27 cellular contexts compared by ENCODE assay signal in the genomic region with DNA sequence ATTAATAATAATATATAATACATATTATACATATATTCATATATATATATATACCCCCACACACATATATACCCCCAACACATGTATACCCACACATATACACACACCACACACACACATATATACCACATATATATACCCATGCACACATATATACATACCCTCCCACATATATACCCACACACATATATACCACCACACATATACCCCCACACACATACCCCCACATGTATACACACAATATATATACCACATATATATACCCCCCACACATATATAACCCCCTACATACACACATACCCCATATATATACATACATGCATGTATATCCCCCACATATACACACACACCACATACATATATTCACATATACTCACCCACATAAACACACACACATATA.
"Had no signal": no experiment of that assay in that cellular context is flagged by ENCODE, and none has a peak within 500 bp of the region (broad histone marks: within the 10 kb centered on the region; RNA-seq: fewer than 3 reads in every experiment).

No MANE protein-coding gene starts in this region.

- H3K9me3 Mint-ChIP-seq: naive thymus-derived CD8-positive, alpha-beta T cell; natural killer cell treated with Interleukin-12 subunit alpha and Interleukin-12 subunit beta and Interleukin-15 and Interleukin-18, amount 100 ng/mL, for 72 hours; nephron progenitor cell; neural crest cell; stimulated activated effector memory CD8-positive, alpha-beta T cell treated with anti-CD3 and anti-CD28 coated beads, Interleukin-12 subunit alpha, Interleukin-12 subunit beta, amount 100 ng/mL, for 72 hours; stimulated activated naive B cell treated with anti-CD40 and anti-IgM and Interleukin-4, amounts not matched to agents 10 μg/mL and 1 μg/mL and 100 μg/mL, for 72 hours had no signal

- ATAC-seq: naive thymus-derived CD8-positive, alpha-beta T cell; pancreas; right lobe of liver; stimulated activated effector memory CD8-positive, alpha-beta T cell treated with anti-CD3 and anti-CD28 coated beads, Interleukin-12 subunit alpha, Interleukin-12 subunit beta, amount 100 ng/mL, for 72 hours; stimulated activated naive B cell treated with anti-CD40 and anti-IgM and Interleukin-4, amounts not matched to agents 10 μg/mL and 1 μg/mL and 100 μg/mL, for 72 hours had no signal

- H3K27ac ChIP-seq: neutrophil, pancreas, prostate gland, right atrium auricular region, right lobe of liver, sigmoid colon, stomach, thoracic aorta, thyroid gland, tibial nerve, upper lobe of left lung, vagina had no signal

- H3K36me3 Mint-ChIP-seq: natural killer cell treated with Interleukin-12 subunit alpha and Interleukin-12 subunit beta and Interleukin-15 and Interleukin-18, amount 100 ng/mL, for 72 hours had no signal

- H3K27ac Mint-ChIP-seq: naive thymus-derived CD8-positive, alpha-beta T cell; natural killer cell treated with Interleukin-12 subunit alpha and Interleukin-12 subunit beta and Interleukin-15 and Interleukin-18, amount 100 ng/mL, for 72 hours; nephron progenitor cell; stimulated activated naive B cell treated with anti-CD40 and anti-IgM and Interleukin-4, amounts not matched to agents 10 μg/mL and 1 μg/mL and 100 μg/mL, for 72 hours had no signal

- H3K4me3 Mint-ChIP-seq: naive thymus-derived CD8-positive, alpha-beta T cell; natural killer cell treated with Interleukin-12 subunit alpha and Interleukin-12 subunit beta and Interleukin-15 and Interleukin-18, amount 100 ng/mL, for 72 hours; nephron progenitor cell; neural crest cell; stimulated activated effector memory CD8-positive, alpha-beta T cell treated with anti-CD3 and anti-CD28 coated beads, Interleukin-12 subunit alpha, Interleukin-12 subunit beta, amount 100 ng/mL, for 72 hours; stimulated activated naive B cell treated with anti-CD40 and anti-IgM and Interleukin-4, amounts not matched to agents 10 μg/mL and 1 μg/mL and 100 μg/mL, for 72 hours had no signal

- H3K27me3 Mint-ChIP-seq: naive thymus-derived CD8-positive, alpha-beta T cell; natural killer cell treated with Interleukin-12 subunit alpha and Interleukin-12 subunit beta and Interleukin-15 and Interleukin-18, amount 100 ng/mL, for 72 hours; stimulated activated naive B cell treated with anti-CD40 and anti-IgM and Interleukin-4, amounts not matched to agents 10 μg/mL and 1 μg/mL and 100 μg/mL, for 72 hours had no signal

- H3K4me1 Mint-ChIP-seq: naive thymus-derived CD8-positive, alpha-beta T cell; stimulated activated effector memory CD8-positive, alpha-beta T cell treated with anti-CD3 and anti-CD28 coated beads, Interleukin-12 subunit alpha, Interleukin-12 subunit beta, amount 100 ng/mL, for 72 hours; stimulated activated naive B cell treated with anti-CD40 and anti-IgM and Interleukin-4, amounts not matched to agents 10 μg/mL and 1 μg/mL and 100 μg/mL, for 72 hours had no signal

- H3K4me3 ChIP-seq: pancreas, prostate gland, right atrium auricular region, right lobe of liver, sigmoid colon, stomach, thoracic aorta, thyroid gland, tibial nerve, upper lobe of left lung, vagina had no signal

- H3K27me3 ChIP-seq: neutrophil, pancreas, right atrium auricular region, right lobe of liver, sigmoid colon, stomach, thyroid gland, tibial nerve, upper lobe of left lung, vagina had no signal

- H3K9me3 ChIP-seq: neutrophil, pancreas, prostate gland, right atrium auricular region, right lobe of liver, sigmoid colon, stomach, thoracic aorta, thyroid gland, tibial nerve, upper lobe of left lung, vagina had no signal

- H3K4me1 ChIP-seq: pancreas, prostate gland, right atrium auricular region, right lobe of liver, sigmoid colon, stomach, thyroid gland, upper lobe of left lung had no signal

- DNase-seq: naive thymus-derived CD8-positive, alpha-beta T cell; nephron progenitor cell; nucleus accumbens; pancreas; retina; right lobe of liver; sigmoid colon; small intestine; stimulated activated CD4-positive, alpha-beta T cell treated with anti-CD3 and anti-CD28 coated beads, Interleukin-15, amount 100 ng/mL, for 24 hours; stimulated activated CD4-positive, alpha-beta T cell treated with anti-CD3 and anti-CD28 coated beads, Interleukin-2, amount 100 ng/mL, for 24 hours; stimulated activated CD4-positive, alpha-beta T cell treated with anti-CD3 and anti-CD28 coated beads, Interleukin-2, amount 100 ng/mL, for 48 hours; stimulated activated CD4-positive, alpha-beta T cell treated with anti-CD3 and anti-CD28 coated beads, Interleukin-4, amount 100 ng/mL, for 24 hours; stimulated activated naive B cell treated with anti-CD40 and anti-IgM and Interleukin-4, amounts not matched to agents 10 μg/mL and 1 μg/mL and 100 μg/mL, for 72 hours; stimulated activated naive CD4-positive, alpha-beta T cell treated with Interleukin-2 at 50 U/mL for 16 hours; stomach; thyroid gland; trophoblast cell; upper lobe of left lung had no signal

- H3K36me3 ChIP-seq: prostate gland had no signal
